Comparison of ENCODE assay signal across 25 cellular contexts in the genomic region with DNA sequence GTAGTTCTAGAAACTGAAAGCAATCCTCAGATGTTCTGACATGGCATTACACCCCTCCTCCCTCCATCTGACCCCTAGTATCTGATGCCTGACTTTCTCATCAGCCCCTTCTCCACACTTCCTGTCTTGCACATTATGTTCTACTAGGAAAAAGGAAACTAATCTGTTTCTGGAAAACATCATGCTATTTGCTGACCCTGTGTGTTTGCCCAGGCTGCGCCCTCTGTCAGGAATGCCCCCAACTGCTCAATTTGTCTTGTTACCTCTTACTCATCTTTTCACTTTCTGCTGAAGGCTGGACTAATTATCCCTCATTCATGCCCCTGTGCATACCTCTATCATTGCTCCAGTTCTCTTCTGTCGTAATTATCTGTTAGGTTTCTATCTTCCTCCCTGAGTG. TPM values are rescaled to one million over a fixed set of nuclear protein-coding genes. Genes with fewer than 3 reads are reported as not detected.
DNase-seq lines count a peak whose midpoint lies in the region; ATAC-seq and TF ChIP-seq lines count a peak whose summit lies in the region.
"Had no signal": no experiment of that assay in that cellular context is flagged by ENCODE, and none has a peak within 500 bp of the region (broad histone marks: within the 10 kb centered on the region; RNA-seq: fewer than 3 reads in every experiment).

No MANE protein-coding gene starts in this region.

- ATAC-seq in activated T-helper 17 cell treated with anti-CD3 and anti-CD28 coated beads, Interleukin-2, amount 50 U/mL, for 72 hours (replicated peaks): no peak
- ATAC-seq in lung (ENCODE audit: insufficient read depth, low FRiP score) (peak; percentile 19), GM18909 (IDR thresholded peaks at IDR 0.05; ENCODE audit: poor library complexity, unreplicated experiment) (no peak)
- ATAC-seq: Right ventricle myocardium inferior had no signal

- no peak overlapping the region for H3K4me3 Mint-ChIP-seq in activated T-helper 17 cell treated with anti-CD3 and anti-CD28 coated beads, Interleukin-2, amount 50 U/mL, for 72 hours

- H3K27ac ChIP-seq in lung (ENCODE audit: low read depth in 1 of 2, low read length in 1 of 2): no peak overlapping the region
- H3K27ac ChIP-seq: GM23248, PC-9, SJCRH30 had no signal

- no peaks in the 10 kb centered on the region for H3K4me1 Mint-ChIP-seq in activated T-helper 17 cell treated with anti-CD3 and anti-CD28 coated beads, Interleukin-2, amount 50 U/mL, for 72 hours

- H3K4me1 ChIP-seq in lung (ENCODE audit: control insufficient read depth in 2 of 2, insufficient read depth in 2 of 2, low read length in 2 of 2): no peaks in the 10 kb centered on the region
- H3K4me1 ChIP-seq: SJCRH30 had no signal

- H3K36me3 Mint-ChIP-seq in activated T-helper 17 cell treated with anti-CD3 and anti-CD28 coated beads, Interleukin-2, amount 50 U/mL, for 72 hours (ENCODE audit: low read depth): no peaks in the 10 kb centered on the region

- DNase-seq in Daoy (ENCODE audit: low read depth): peak; percentile 6
- peak; percentile 37 for DNase-seq in NCI-H2227 treated with DMSO at 0.1 percent for 48 hours (lab: John Stamatoyannopoulos, UW)
- no peak for DNase-seq in lung (ENCODE audit: low spot score)
- DNase-seq in effector CD8-positive, alpha-beta T cell (lab: John Stamatoyannopoulos, UW): no peak
- DNase-seq in GM20000 (ENCODE audit: low spot score): no peak
- no peak for DNase-seq in germinal center (ENCODE audit: low spot score)
- DNase-seq: Calu3; DMS79 treated with DMSO at 0.1 percent for 48 hours; GM23248; H7; KBM-7; MG63; NCI-H2029; NCI-H226; NCI-H510A; NCI-H774; NK-92 treated with Interleukin-12 subunit alpha and Interleukin-12 subunit beta, amount 100 ng/mL, for 24 hours; PC-9; SJCRH30 had no signal

- H3K4me3 ChIP-seq in lung: no peak overlapping the region
- H3K4me3 ChIP-seq: GM23248, MG63, PC-9, SJCRH30 had no signal

- peak overlapping the region; percentile 9 for H3K27ac Mint-ChIP-seq in activated T-helper 17 cell treated with anti-CD3 and anti-CD28 coated beads, Interleukin-2, amount 50 U/mL, for 72 hours

- peaks cover 9% of the 10 kb centered on the region for H3K9me3 Mint-ChIP-seq in activated T-helper 17 cell treated with anti-CD3 and anti-CD28 coated beads, Interleukin-2, amount 50 U/mL, for 72 hours

- H3K9me3 ChIP-seq in lung (ENCODE audit: control insufficient read depth in 2 of 2, insufficient read depth in 1 of 2, low read length in 1 of 2): no peaks in the 10 kb centered on the region
- H3K9me3 ChIP-seq: MG63, SJCRH30 had no signal

- no peaks in the 10 kb centered on the region for H3K36me3 ChIP-seq in lung (ENCODE audit: control insufficient read depth in 2 of 2, insufficient read depth in 2 of 2, low read length in 2 of 2)
- H3K36me3 ChIP-seq: MG63, SJCRH30 had no signal

- WGBS in lung, 2 donors: 75 to 84% methylated on average over 2 of the region's 2 CpGs

- peaks cover 22% of the 10 kb centered on the region for H3K27me3 Mint-ChIP-seq in activated T-helper 17 cell treated with anti-CD3 and anti-CD28 coated beads, Interleukin-2, amount 50 U/mL, for 72 hours

- H3K27me3 ChIP-seq in lung (ENCODE audit: control insufficient read depth, insufficient read depth): no peaks in the 10 kb centered on the region
- H3K27me3 ChIP-seq: MG63 had no signal

- no peak for TF ChIP-seq CTCF in lung (IDR thresholded peaks at IDR 0.05; ENCODE audit: control extremely low read depth, extremely low read depth)
- TF ChIP-seq CTCF in GM20000 (IDR thresholded peaks at IDR 0.05; ENCODE audit: extremely low read depth, missing control alignments): no peak

RNA-seq across cellular contexts. Expression of a gene that starts 37.5 kb away (rescaled TPM):
- not detected in 2 replicates for total RNA-seq in Daoy (2014; rRNA removed; shearing (Covaris generic))
- 1 to 10 TPM; 1.7 to 2.7 TPM for total RNA-seq in activated T-helper 17 cell treated with anti-CD3 and anti-CD28 coated beads, Interleukin-2, amount 50 U/mL, for 72 hours
- under 1 TPM; 0.12 to 0.77 TPM for total RNA-seq in lung
- polyA plus RNA-seq in lung: under 1 TPM; 0.06 to 0.08 TPM
- total RNA-seq: A172, Calu3, HT1080, PC-9, RPMI7951, SJCRH30 had no signal

Comparison
In these comparisons a context has a peak if more than half of its experiments do, and no peak if none do; other contexts are left out.
1. DNase-seq: peak in Daoy (single experiment) and NCI-H2227 treated with DMSO at 0.1 percent for 48 hours (single experiment); none in lung (single experiment), effector CD8-positive, alpha-beta T cell (single experiment), GM20000 (single experiment) and germinal center (single experiment).